19 cellular contexts compared by ENCODE assay signal in the genomic region with DNA sequence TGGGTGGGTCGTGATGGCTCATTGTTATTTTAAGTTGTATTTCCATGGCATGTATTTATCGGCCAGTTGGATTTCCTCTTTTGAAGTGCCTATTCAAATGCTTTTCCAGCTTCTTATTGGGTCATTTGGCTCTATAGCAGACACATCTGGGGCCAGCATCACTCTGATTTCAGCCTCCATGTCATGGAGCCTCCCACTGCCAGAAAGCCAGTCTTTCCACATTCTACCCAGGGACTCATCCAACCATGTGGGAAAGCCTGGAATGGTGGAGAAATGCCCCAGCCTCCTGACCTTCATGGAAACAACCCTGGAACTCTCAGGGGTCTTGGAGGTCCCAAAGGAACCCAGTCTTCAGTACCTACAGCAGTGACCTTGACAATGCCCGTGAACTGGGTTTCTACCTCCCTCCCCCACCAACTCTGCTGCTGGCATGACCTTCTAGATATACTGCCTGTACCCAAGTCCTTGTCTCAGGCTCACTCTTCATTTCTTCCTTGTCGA. TPM values are rescaled to one million over a fixed set of nuclear protein-coding genes. Genes with fewer than 3 reads are reported as not detected.
DNase-seq lines count a peak whose midpoint lies in the region; ATAC-seq lines count a peak whose summit lies in the region.
"Had no signal": no experiment of that assay in that cellular context is flagged by ENCODE, and none has a peak within 500 bp of the region (broad histone marks: within the 10 kb centered on the region; RNA-seq: fewer than 3 reads in every experiment).

No MANE protein-coding gene starts in this region.

- intact Hi-C loops in activated T-helper 1 cell treated with anti-CD3 and anti-CD28 coated beads, Interleukin-12 subunit alpha, Interleukin-12 subunit beta, Interleukin-2, Interleukin-4 antibody, amounts not matched to agents 30 ng/mL and 10 ng/mL and 1 ng/mL, durations not matched to agents 14 hours and 24 hours and 36 hours (cut with micrococcal nuclease) = loop anchor here (5.0 kb wide), 2 partner anchors 132 to 533 kb away; a partner anchor contains a TSS

- H3K4me1 Mint-ChIP-seq in activated T-helper 1 cell treated with anti-CD3 and anti-CD28 coated beads, Interleukin-12 subunit alpha, Interleukin-12 subunit beta, Interleukin-2, Interleukin-4 antibody, amounts not matched to agents 30 ng/mL and 10 ng/mL and 1 ng/mL, durations not matched to agents 14 hours and 24 hours and 36 hours (ENCODE audit: low read depth) = peaks cover 63% of the 10 kb centered on the region
- peaks cover 80% of the 10 kb centered on the region for H3K4me1 Mint-ChIP-seq in stimulated activated effector memory CD8-positive, alpha-beta T cell treated with anti-CD3 and anti-CD28 coated beads, Interleukin-12 subunit alpha, Interleukin-12 subunit beta, amount 100 ng/mL, for 72 hours

- H3K27me3 Mint-ChIP-seq in activated T-helper 1 cell treated with anti-CD3 and anti-CD28 coated beads, Interleukin-12 subunit alpha, Interleukin-12 subunit beta, Interleukin-2, Interleukin-4 antibody, amounts not matched to agents 30 ng/mL and 10 ng/mL and 1 ng/mL, durations not matched to agents 14 hours and 24 hours and 36 hours (ENCODE audit: insufficient read depth) = no peaks in the 10 kb centered on the region
- H3K27me3 Mint-ChIP-seq: CD4-positive, alpha-beta T cell had no signal

- H3K36me3 Mint-ChIP-seq in activated T-helper 1 cell treated with anti-CD3 and anti-CD28 coated beads, Interleukin-12 subunit alpha, Interleukin-12 subunit beta, Interleukin-2, Interleukin-4 antibody, amounts not matched to agents 30 ng/mL and 10 ng/mL and 1 ng/mL, durations not matched to agents 14 hours and 24 hours and 36 hours (ENCODE audit: low read depth) = peaks cover 16% of the 10 kb centered on the region
- peaks cover 88% of the 10 kb centered on the region for H3K36me3 Mint-ChIP-seq in stimulated activated effector memory CD8-positive, alpha-beta T cell treated with anti-CD3 and anti-CD28 coated beads, Interleukin-12 subunit alpha, Interleukin-12 subunit beta, amount 100 ng/mL, for 72 hours

- peaks cover 21% of the 10 kb centered on the region for H3K9me3 Mint-ChIP-seq in activated T-helper 1 cell treated with anti-CD3 and anti-CD28 coated beads, Interleukin-12 subunit alpha, Interleukin-12 subunit beta, Interleukin-2, Interleukin-4 antibody, amounts not matched to agents 30 ng/mL and 10 ng/mL and 1 ng/mL, durations not matched to agents 14 hours and 24 hours and 36 hours
- H3K9me3 Mint-ChIP-seq in stimulated activated effector memory CD8-positive, alpha-beta T cell treated with anti-CD3 and anti-CD28 coated beads, Interleukin-12 subunit alpha, Interleukin-12 subunit beta, amount 100 ng/mL, for 72 hours = peaks cover 19% of the 10 kb centered on the region

- no peak for ATAC-seq in left lobe of liver
- no peak for ATAC-seq in stimulated activated effector memory CD8-positive, alpha-beta T cell treated with anti-CD3 and anti-CD28 coated beads, Interleukin-12 subunit alpha, Interleukin-12 subunit beta, amount 100 ng/mL, for 72 hours
- ATAC-seq in HG02938 (IDR thresholded peaks at IDR 0.05; ENCODE audit: unreplicated experiment) = no peak
- ATAC-seq: Panc1, Right ventricle myocardium inferior had no signal

- DNase-seq in activated CD8-positive, alpha-beta memory T cell treated with anti-CD3 and anti-CD28 coated beads for 24 hours = peak; percentile 52
- no peak for DNase-seq in activated CD8-positive, alpha-beta memory T cell treated with anti-CD3 and anti-CD28 coated beads, Interleukin-2, amount 50 U/mL, for 4 hours
- DNase-seq in activated T-helper 1 cell treated with anti-CD3 and anti-CD28 coated beads, Interleukin-12 subunit alpha, Interleukin-12 subunit beta, Interleukin-2, Interleukin-4 antibody, amounts not matched to agents 30 ng/mL and 10 ng/mL and 1 ng/mL, durations not matched to agents 14 hours and 24 hours and 36 hours (ENCODE audit: low spot score) = no peak
- DNase-seq in left lobe of liver (ENCODE audit: low spot score) (peak; percentile 30), SHP77 treated with DMSO at 0.1 percent for 48 hours (lab: John Stamatoyannopoulos, UW) (no peak), OCI-M1 (lab: John Stamatoyannopoulos, UW) (no peak)
- no peak for DNase-seq in stimulated activated effector memory CD8-positive, alpha-beta T cell treated with anti-CD3 and anti-CD28 coated beads, Interleukin-12 subunit alpha, Interleukin-12 subunit beta, amount 100 ng/mL, for 72 hours (ENCODE audit: low spot score in 2 of 2)
- DNase-seq: 8988T; BE2C; CD4-positive, alpha-beta T cell; EL; NCI-H1092; NCI-H146; NCI-H2227 treated with DMSO at 0.1 percent for 48 hours; NCI-H524 treated with DMSO at 0.1 percent for 48 hours had no signal

- H3K27ac Mint-ChIP-seq in activated T-helper 1 cell treated with anti-CD3 and anti-CD28 coated beads, Interleukin-12 subunit alpha, Interleukin-12 subunit beta, Interleukin-2, Interleukin-4 antibody, amounts not matched to agents 30 ng/mL and 10 ng/mL and 1 ng/mL, durations not matched to agents 14 hours and 24 hours and 36 hours = peak overlapping the region; percentile 37
- H3K27ac Mint-ChIP-seq in stimulated activated effector memory CD8-positive, alpha-beta T cell treated with anti-CD3 and anti-CD28 coated beads, Interleukin-12 subunit alpha, Interleukin-12 subunit beta, amount 100 ng/mL, for 72 hours = peak overlapping the region; percentile 21

- no peak overlapping the region for H3K4me3 Mint-ChIP-seq in activated T-helper 1 cell treated with anti-CD3 and anti-CD28 coated beads, Interleukin-12 subunit alpha, Interleukin-12 subunit beta, Interleukin-2, Interleukin-4 antibody, amounts not matched to agents 30 ng/mL and 10 ng/mL and 1 ng/mL, durations not matched to agents 14 hours and 24 hours and 36 hours
- H3K4me3 Mint-ChIP-seq in stimulated activated effector memory CD8-positive, alpha-beta T cell treated with anti-CD3 and anti-CD28 coated beads, Interleukin-12 subunit alpha, Interleukin-12 subunit beta, amount 100 ng/mL, for 72 hours = peak overlapping the region; percentile 72
- H3K4me3 Mint-ChIP-seq: CD4-positive, alpha-beta T cell had no signal

RNA-seq across cellular contexts. Expression of a gene that starts 33.8 kb away (rescaled TPM):
- 6.4 and 7.7 TPM in 2 replicates for total RNA-seq in activated T-helper 1 cell treated with anti-CD3 and anti-CD28 coated beads, Interleukin-12 subunit alpha, Interleukin-12 subunit beta, Interleukin-2, Interleukin-4 antibody, amounts not matched to agents 30 ng/mL and 10 ng/mL and 1 ng/mL, durations not matched to agents 14 hours and 24 hours and 36 hours
- total RNA-seq in left lobe of liver = 5.1 TPM

RNA-seq across cellular contexts. Expression of a gene that starts 52.1 kb away (rescaled TPM):
- total RNA-seq in activated T-helper 1 cell treated with anti-CD3 and anti-CD28 coated beads, Interleukin-12 subunit alpha, Interleukin-12 subunit beta, Interleukin-2, Interleukin-4 antibody, amounts not matched to agents 30 ng/mL and 10 ng/mL and 1 ng/mL, durations not matched to agents 14 hours and 24 hours and 36 hours = 5.8 and 7.4 TPM in 2 replicates
- total RNA-seq in left lobe of liver = 0.10 TPM
- total RNA-seq: MCF 10A had no signal

RNA-seq across cellular contexts. Expression of a gene that starts 58.2 kb away (rescaled TPM):
- 5.7 and 7.3 TPM in 2 replicates for total RNA-seq in activated T-helper 1 cell treated with anti-CD3 and anti-CD28 coated beads, Interleukin-12 subunit alpha, Interleukin-12 subunit beta, Interleukin-2, Interleukin-4 antibody, amounts not matched to agents 30 ng/mL and 10 ng/mL and 1 ng/mL, durations not matched to agents 14 hours and 24 hours and 36 hours
- total RNA-seq in left lobe of liver = 0.83 TPM

Comparison
In these comparisons a context has a peak if more than half of its experiments do, and no peak if none do; other contexts are left out.
1. DNase-seq: peak in activated CD8-positive, alpha-beta memory T cell treated with anti-CD3 and anti-CD28 coated beads for 24 hours (single experiment) and left lobe of liver (single experiment); none in activated CD8-positive, alpha-beta memory T cell treated with anti-CD3 and anti-CD28 coated beads, Interleukin-2, amount 50 U/mL, for 4 hours (single experiment), activated T-helper 1 cell treated with anti-CD3 and anti-CD28 coated beads, Interleukin-12 subunit alpha, Interleukin-12 subunit beta, Interleukin-2, Interleukin-4 antibody, amounts not matched to agents 30 ng/mL and 10 ng/mL and 1 ng/mL, durations not matched to agents 14 hours and 24 hours and 36 hours (single experiment), stimulated activated effector memory CD8-positive, alpha-beta T cell treated with anti-CD3 and anti-CD28 coated beads, Interleukin-12 subunit alpha, Interleukin-12 subunit beta, amount 100 ng/mL, for 72 hours (0 of 2), SHP77 treated with DMSO at 0.1 percent for 48 hours (single experiment) and OCI-M1 (single experiment).